ENCODE assay signal across 1 cellular context in the genomic region with DNA sequence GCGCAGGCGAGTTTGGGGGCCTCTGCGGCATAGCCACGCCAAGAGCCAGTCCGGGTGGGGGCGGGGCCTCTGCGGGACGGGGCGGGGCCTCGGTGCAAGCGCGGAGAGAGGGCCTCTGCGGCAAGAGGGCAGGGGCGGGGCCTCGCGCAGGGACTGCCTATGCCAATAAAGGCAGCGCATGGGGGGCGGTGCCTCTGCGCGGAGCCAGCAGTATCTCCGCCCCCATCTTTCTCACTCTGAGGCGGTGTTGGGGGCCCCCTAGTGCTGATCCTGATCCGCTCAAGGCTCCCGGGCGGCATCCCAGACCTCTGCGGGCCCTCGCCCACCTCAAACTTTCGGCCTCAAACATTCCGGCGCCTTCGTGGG.
A peak's percentile ranks its signal among the peaks of the same experiment; 100 is the strongest.
TF ChIP-seq lines count a peak whose summit lies in the region.

No MANE protein-coding gene starts in this region.

TF ChIP-seq in K562, 482 proteins besides CTCF, POLR2A, EP300 and RAD21 (continued from another document):
- TF ChIP-seq, protein P1, sequence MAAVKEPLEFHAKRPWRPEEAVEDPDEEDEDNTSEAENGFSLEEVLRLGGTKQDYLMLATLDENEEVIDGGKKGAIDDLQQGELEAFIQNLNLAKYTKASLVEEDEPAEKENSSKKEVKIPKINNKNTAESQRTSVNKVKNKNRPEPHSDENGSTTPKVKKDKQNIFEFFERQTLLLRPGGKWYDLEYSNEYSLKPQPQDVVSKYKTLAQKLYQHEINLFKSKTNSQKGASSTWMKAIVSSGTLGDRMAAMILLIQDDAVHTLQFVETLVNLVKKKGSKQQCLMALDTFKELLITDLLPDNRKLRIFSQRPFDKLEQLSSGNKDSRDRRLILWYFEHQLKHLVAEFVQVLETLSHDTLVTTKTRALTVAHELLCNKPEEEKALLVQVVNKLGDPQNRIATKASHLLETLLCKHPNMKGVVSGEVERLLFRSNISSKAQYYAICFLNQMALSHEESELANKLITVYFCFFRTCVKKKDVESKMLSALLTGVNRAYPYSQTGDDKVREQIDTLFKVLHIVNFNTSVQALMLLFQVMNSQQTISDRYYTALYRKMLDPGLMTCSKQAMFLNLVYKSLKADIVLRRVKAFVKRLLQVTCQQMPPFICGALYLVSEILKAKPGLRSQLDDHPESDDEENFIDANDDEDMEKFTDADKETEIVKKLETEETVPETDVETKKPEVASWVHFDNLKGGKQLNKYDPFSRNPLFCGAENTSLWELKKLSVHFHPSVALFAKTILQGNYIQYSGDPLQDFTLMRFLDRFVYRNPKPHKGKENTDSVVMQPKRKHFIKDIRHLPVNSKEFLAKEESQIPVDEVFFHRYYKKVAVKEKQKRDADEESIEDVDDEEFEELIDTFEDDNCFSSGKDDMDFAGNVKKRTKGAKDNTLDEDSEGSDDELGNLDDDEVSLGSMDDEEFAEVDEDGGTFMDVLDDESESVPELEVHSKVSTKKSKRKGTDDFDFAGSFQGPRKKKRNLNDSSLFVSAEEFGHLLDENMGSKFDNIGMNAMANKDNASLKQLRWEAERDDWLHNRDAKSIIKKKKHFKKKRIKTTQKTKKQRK (IDR thresholded peaks at IDR 0.05; ENCODE audit: borderline replicate concordance, low read depth, low read length): no peak
- TF ChIP-seq CXXC5 (CRISPR knock-in tag; IDR thresholded peaks at IDR 0.05) (peak; percentile 66), HMGXB4 (CRISPR knock-in tag; IDR thresholded peaks at IDR 0.05) (no peak), BMI1 (IDR thresholded peaks at IDR 0.05; ENCODE audit: low read length) (no peak)
